8 cellular contexts compared by ENCODE assay signal in the genomic region with DNA sequence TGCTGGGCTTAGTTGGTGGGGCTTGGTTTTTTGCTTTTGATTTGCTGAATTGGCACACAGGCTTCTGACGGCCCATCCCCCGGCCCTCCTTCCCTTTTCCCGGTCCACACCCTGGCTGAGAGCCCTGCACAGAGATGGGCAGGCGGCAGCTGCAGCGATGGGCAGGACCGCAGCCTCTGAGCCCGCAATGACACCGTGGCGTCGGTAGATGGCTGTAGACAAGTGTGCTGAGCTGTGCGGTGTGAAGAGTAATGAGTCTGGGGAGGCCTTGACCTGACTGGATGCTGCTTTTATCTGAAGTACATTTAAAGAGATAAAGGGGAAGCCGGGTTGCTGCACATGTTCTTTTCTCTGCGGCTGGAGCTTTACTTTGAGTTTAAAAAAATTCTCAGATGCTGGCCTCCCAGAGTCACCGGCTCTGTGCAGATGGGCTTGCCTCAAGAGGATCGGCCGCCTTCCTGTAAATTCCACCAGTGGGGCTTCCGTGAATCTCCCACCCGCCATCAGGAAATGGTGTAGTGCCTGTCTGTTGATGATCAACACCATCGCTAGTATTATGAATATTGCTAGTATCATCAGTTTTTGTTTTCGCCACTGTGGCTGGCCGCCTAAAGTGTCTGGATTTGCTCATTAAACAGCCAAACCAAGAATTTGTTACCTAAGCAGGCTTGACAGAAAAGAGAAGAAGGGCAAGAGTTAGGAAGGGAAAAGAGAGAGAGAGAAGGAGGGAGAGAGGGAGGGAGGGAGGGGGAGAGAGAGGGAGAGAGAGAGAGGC.
A peak's percentile ranks its signal among the peaks of the same experiment; 100 is the strongest.
DNase-seq lines count a peak whose midpoint lies in the region; ATAC-seq and TF ChIP-seq lines count a peak whose summit lies in the region.

No MANE protein-coding gene starts in this region.

- H3K27ac Mint-ChIP-seq in nephron progenitor cell, result no peak overlapping the region

- no peak overlapping the region for H3K4me3 Mint-ChIP-seq in nephron progenitor cell

- TF ChIP-seq CTCF in nephron progenitor cell (IDR thresholded peaks at IDR 0.05), result peak; percentile 57

- peaks cover 3% of the 10 kb centered on the region for H3K27me3 Mint-ChIP-seq in nephron progenitor cell (ENCODE audit: low read depth, poor library complexity)

- peak; percentile 50 for DNase-seq in DMS153 treated with DMSO at 0.1 percent for 48 hours (lab: John Stamatoyannopoulos, UW; ENCODE audit: unreplicated experiment)
- DNase-seq in NCI-H187 treated with DMSO at 0.1 percent for 48 hours (lab: John Stamatoyannopoulos, UW), result peak; percentile 19
- DNase-seq in cerebellar cortex (ENCODE audit: low spot score), result peak; percentile 86
- DNase-seq in nephron progenitor cell, result peak; percentile 69
- no peak for DNase-seq in hepatic stellate cell (ENCODE audit: low spot score)

- peaks cover 54% of the 10 kb centered on the region for H3K4me1 Mint-ChIP-seq in nephron progenitor cell

- H3K9me3 Mint-ChIP-seq in nephron progenitor cell, result no peaks in the 10 kb centered on the region

- no peak for ATAC-seq in HG03521 (IDR thresholded peaks at IDR 0.05; ENCODE audit: unreplicated experiment)
- ATAC-seq in HG02938 (IDR thresholded peaks at IDR 0.05; ENCODE audit: unreplicated experiment), result no peak
- no peak for ATAC-seq in GM19452 (IDR thresholded peaks at IDR 0.05; ENCODE audit: unreplicated experiment)

- no peaks in the 10 kb centered on the region for H3K36me3 Mint-ChIP-seq in nephron progenitor cell (ENCODE audit: low read depth)
